In the genomic region with DNA sequence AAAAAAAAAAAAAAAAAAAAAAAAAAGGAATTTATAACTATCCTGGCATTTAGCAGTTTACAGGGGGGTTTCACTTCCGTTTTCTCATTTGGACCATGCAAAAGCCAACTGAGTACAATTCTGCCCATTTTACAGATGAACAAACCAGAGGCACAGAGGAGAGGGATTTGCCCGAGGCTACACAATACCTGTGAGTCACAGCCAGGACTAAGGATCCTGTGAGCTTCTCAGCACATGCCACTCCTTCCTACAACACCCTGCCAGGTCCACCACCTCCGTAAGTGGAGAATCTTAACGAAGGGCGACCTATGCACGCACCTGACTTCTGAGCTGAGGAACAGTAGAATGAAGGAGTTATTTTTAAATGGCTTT, we compare ENCODE assay signal across 10 cellular contexts.
DNase-seq lines count a peak whose midpoint lies in the region; FAIRE-seq and TF ChIP-seq lines count a peak whose summit lies in the region.
"Had no signal": no experiment of that assay in that cellular context is flagged by ENCODE, and none has a peak within 500 bp of the region (broad histone marks: within the 10 kb centered on the region; RNA-seq: fewer than 3 reads in every experiment).

No MANE protein-coding gene starts in this region.

- no peaks in the 10 kb centered on the region for H3K27me3 ChIP-seq in mononuclear cell (ENCODE audit: insufficient read depth, low read length)

- H3K4me1 Mint-ChIP-seq in activated naive CD4-positive, alpha-beta T cell treated with anti-CD3 and anti-CD28 coated beads, Interleukin-2, amount 10 ng/mL, durations not matched to agents 7 days and 5 days = peaks cover 30% of the 10 kb centered on the region
- H3K4me1 Mint-ChIP-seq in MCF 10A (ENCODE audit: insufficient read depth, unreplicated experiment) = peaks cover 23% of the 10 kb centered on the region

- peaks cover 25% of the 10 kb centered on the region for H3K4me1 ChIP-seq in mononuclear cell (ENCODE audit: insufficient read depth, low read length)

- POLR2A ChIA-PET in MCF 10A (lab: Yijun Ruan, JAX) = interaction anchor here (0.6 to 3.0 kb wide), 11 partner anchors 12 to 132 kb away, joined by 3 to 37 read pairs (median 6); a partner anchor contains a TSS

- FAIRE-seq in urothelium cell line (lab: Jason Lieb, UNC) = no peak

- intact Hi-C loops in MCF 10A (cut with micrococcal nuclease) = loop anchor here (1.0 kb wide), 1 partner anchor 74 kb away; no protein-coding TSS in a partner anchor
- intact Hi-C loops in head of caudate nucleus (cut with DNase I) = loop anchor here (2.0 kb wide), 1 partner anchor 75 kb away; a partner anchor contains a TSS

- CTCF ChIA-PET in activated naive CD4-positive, alpha-beta T cell treated with anti-CD3 and anti-CD28 coated beads, Interleukin-2, amount 10 ng/mL, durations not matched to agents 7 days and 5 days (lab: Charles Lee) = interaction anchor here (0.8 kb wide), 1 partner anchor 13 kb away, joined by 3 read pairs; no protein-coding TSS in a partner anchor
- CTCF ChIA-PET in MCF 10A (lab: Yijun Ruan, JAX) = interaction anchor here (0.7 kb wide), 1 partner anchor 288 kb away, joined by 3 read pairs; no protein-coding TSS in a partner anchor

- peaks cover 19% of the 10 kb centered on the region for H3K27me3 Mint-ChIP-seq in activated naive CD4-positive, alpha-beta T cell treated with anti-CD3 and anti-CD28 coated beads, Interleukin-2, amount 10 ng/mL, durations not matched to agents 7 days and 5 days
- H3K27me3 Mint-ChIP-seq in MCF 10A (ENCODE audit: insufficient read depth, unreplicated experiment) = peaks cover 69% of the 10 kb centered on the region

- peak overlapping the region; percentile 87 for H3K27ac Mint-ChIP-seq in activated naive CD4-positive, alpha-beta T cell treated with anti-CD3 and anti-CD28 coated beads, Interleukin-2, amount 10 ng/mL, durations not matched to agents 7 days and 5 days
- H3K27ac Mint-ChIP-seq in MCF 10A (ENCODE audit: low read depth, unreplicated experiment) = peak overlapping the region; percentile 74

- no peaks in the 10 kb centered on the region for H3K36me3 Mint-ChIP-seq in activated naive CD4-positive, alpha-beta T cell treated with anti-CD3 and anti-CD28 coated beads, Interleukin-2, amount 10 ng/mL, durations not matched to agents 7 days and 5 days
- H3K36me3 Mint-ChIP-seq in MCF 10A (ENCODE audit: insufficient read depth, unreplicated experiment) = no peaks in the 10 kb centered on the region

- DNase-seq in activated naive CD4-positive, alpha-beta T cell treated with anti-CD3 and anti-CD28 coated beads, Interleukin-2, amount 10 ng/mL, durations not matched to agents 7 days and 5 days = no peak
- DNase-seq in activated naive CD4-positive, alpha-beta T cell treated with Interleukin-2 at 50 U/mL for 16 hours = no peak
- DNase-seq in MCF 10A (ENCODE audit: unreplicated experiment) (no peak), urothelium cell line (ENCODE audit: low spot score) (peak; percentile 14), head of caudate nucleus (no peak), A172 (ENCODE audit: low spot score) (no peak)
- no peak for DNase-seq in stimulated activated CD4-positive, alpha-beta T cell treated with anti-CD3 and anti-CD28 coated beads, Interleukin-1b, Interleukin-23, amount 100 ng/mL, for 48 hours
- DNase-seq: NCI-H774 had no signal

- peak overlapping the region; percentile 0 for H3K4me3 ChIP-seq in mononuclear cell (ENCODE audit: low read length)
- H3K4me3 ChIP-seq: HAP-1 had no signal

- no peaks in the 10 kb centered on the region for H3K9me3 Mint-ChIP-seq in activated naive CD4-positive, alpha-beta T cell treated with anti-CD3 and anti-CD28 coated beads, Interleukin-2, amount 10 ng/mL, durations not matched to agents 7 days and 5 days
- H3K9me3 Mint-ChIP-seq in MCF 10A (ENCODE audit: unreplicated experiment) = peaks cover 2% of the 10 kb centered on the region

- BruUV-seq in MCF 10A (replicated peaks; lab: Mats Ljungman, UMichigan) = no TSS peak

- TF ChIP-seq CTCF in MCF 10A (IDR thresholded peaks at IDR 0.05; ENCODE audit: unreplicated experiment) = no peak

- peak overlapping the region; percentile 67 for H3K4me3 Mint-ChIP-seq in activated naive CD4-positive, alpha-beta T cell treated with anti-CD3 and anti-CD28 coated beads, Interleukin-2, amount 10 ng/mL, durations not matched to agents 7 days and 5 days
- peak overlapping the region; percentile 67 for H3K4me3 Mint-ChIP-seq in MCF 10A (ENCODE audit: unreplicated experiment)

- H3K9me3 ChIP-seq in mononuclear cell (ENCODE audit: low read depth, low read length) = no peaks in the 10 kb centered on the region
- H3K9me3 ChIP-seq: HAP-1 had no signal
